In genomic region chr3:25097023-25097422, GRCh38 we compare ENCODE assay signal across 21 cellular contexts.
DNase-seq lines count a peak whose midpoint lies in the region; ATAC-seq and TF ChIP-seq lines count a peak whose summit lies in the region.
"Had no signal": no experiment of that assay in that cellular context is flagged by ENCODE, and none has a peak within 500 bp of the region (broad histone marks: within the 10 kb centered on the region; RNA-seq: fewer than 3 reads in every experiment).

No MANE protein-coding gene starts in this region.

- H3K36me3 ChIP-seq in BLaER1 = no peaks in the 10 kb centered on the region
- no peaks in the 10 kb centered on the region for H3K36me3 ChIP-seq in vagina
- H3K36me3 ChIP-seq in ascending aorta = no peaks in the 10 kb centered on the region

- no peaks in the 10 kb centered on the region for H3K27me3 ChIP-seq in BLaER1
- no peaks in the 10 kb centered on the region for H3K27me3 ChIP-seq in vagina
- H3K27me3 ChIP-seq in ascending aorta = no peaks in the 10 kb centered on the region

- H3K9ac ChIP-seq in BLaER1 = no peak overlapping the region
- H3K9ac ChIP-seq: SK-N-SH had no signal

- H3K27ac ChIP-seq in BLaER1 (no peak overlapping the region), vagina (no peak overlapping the region), ascending aorta (no peak overlapping the region)
- H3K27ac ChIP-seq: 22Rv1 had no signal

- DNase-seq in M059J (ENCODE audit: low read depth) (peak; percentile 30), fibroblast of peridontal ligament (ENCODE audit: extremely low read depth) (peak; percentile 5), vagina (ENCODE audit: extremely low spot score in 2 of 2) (no peak), ascending aorta (ENCODE audit: low spot score in 2 of 2) (no peak), NCI-H2227 (lab: John Stamatoyannopoulos, UW; ENCODE audit: unreplicated experiment) (no peak)
- DNase-seq: CD4-positive, alpha-beta T cell; KG1; MV-4-11; NCI-H1694 treated with DMSO at 0.1 percent for 48 hours; NCI-H2107; NCI-H226; NCI-H524; NCI-H82; PC-3; RPMI8226; SHP77 treated with DMSO at 0.1 percent for 48 hours; SK-N-SH had no signal

- H3K4me3 ChIP-seq in BLaER1 = no peak overlapping the region
- H3K4me3 ChIP-seq in vagina = no peak overlapping the region
- no peak overlapping the region for H3K4me3 ChIP-seq in ascending aorta

- H3K4me1 ChIP-seq in BLaER1 (peaks cover 21% of the 10 kb centered on the region), vagina (no peaks in the 10 kb centered on the region), ascending aorta (no peaks in the 10 kb centered on the region)

- ATAC-seq in GM18511 (IDR thresholded peaks at IDR 0.05; ENCODE audit: unreplicated experiment) (peak; percentile 68), HG03460 (IDR thresholded peaks at IDR 0.05; ENCODE audit: unreplicated experiment) (no peak)
- ATAC-seq: PC-3 had no signal

- intact Hi-C loops in vagina (cut with DNase I) (no loop called here), ascending aorta (cut with DNase I) (loop anchor here (10.0 kb wide), 1 partner anchor 322 kb away; no protein-coding TSS in a partner anchor)

- H4K20me1 ChIP-seq in BLaER1 = no peaks in the 10 kb centered on the region

- TF ChIP-seq CTCF in vagina (IDR thresholded peaks at IDR 0.05) (no peak), ascending aorta (IDR thresholded peaks at IDR 0.05) (no peak)

- H3K9me3 ChIP-seq in BLaER1 = no peaks in the 10 kb centered on the region
- no peaks in the 10 kb centered on the region for H3K9me3 ChIP-seq in vagina
- H3K9me3 ChIP-seq in ascending aorta = no peaks in the 10 kb centered on the region
- H3K9me3 ChIP-seq: SK-N-SH had no signal

- TF ChIP-seq POLR2A in vagina (IDR thresholded peaks at IDR 0.05) = no peak

- H3K4me2 ChIP-seq in BLaER1 = peak overlapping the region; percentile 64
- H3K4me2 ChIP-seq: SK-N-SH had no signal

Comparison
In these comparisons a context has a peak if more than half of its experiments do, and no peak if none do; other contexts are left out.
1. DNase-seq: peak in M059J (single experiment) and fibroblast of peridontal ligament (single experiment); none in vagina (0 of 2), ascending aorta (0 of 2) and NCI-H2227 (single experiment).